In genomic region chr3:84136425-84136824, GRCh38 we compare ENCODE assay signal across 26 cellular contexts.
DNase-seq lines count a peak whose midpoint lies in the region; ATAC-seq, FAIRE-seq and TF ChIP-seq lines count a peak whose summit lies in the region.
"Had no signal": no experiment of that assay in that cellular context is flagged by ENCODE, and none has a peak within 500 bp of the region (broad histone marks: within the 10 kb centered on the region; RNA-seq: fewer than 3 reads in every experiment).

No MANE protein-coding gene starts in this region.

- H4K20me1 ChIP-seq in GM23338 (replicated peaks; ENCODE audit: insufficient read depth): no peaks in the 10 kb centered on the region

- H3K27ac Mint-ChIP-seq in GM23338: no peak overlapping the region
- H3K27ac Mint-ChIP-seq: CD8-positive, alpha-beta T cell; stimulated activated effector memory CD8-positive, alpha-beta T cell treated with anti-CD3 and anti-CD28 coated beads, Interleukin-12 subunit alpha, Interleukin-12 subunit beta, amount 100 ng/mL, for 72 hours; T-helper 17 cell had no signal

- no peaks in the 10 kb centered on the region for H3K4me1 ChIP-seq in GM23338 (ENCODE audit: insufficient read depth)
- H3K4me1 ChIP-seq in pancreas: no peaks in the 10 kb centered on the region
- H3K4me1 ChIP-seq in uterus: no peaks in the 10 kb centered on the region
- no peaks in the 10 kb centered on the region for H3K4me1 ChIP-seq in upper lobe of right lung
- H3K4me1 ChIP-seq: left ventricle myocardium inferior, right lobe of liver had no signal

- FAIRE-seq in pancreas (lab: Jason Lieb, UNC): no peak
- FAIRE-seq: GM18507 had no signal

- H3K4me3 ChIP-seq in GM23338 (no peak overlapping the region), kidney epithelial cell (ENCODE audit: low read depth, low read length) (no peak overlapping the region), pancreas (no peak overlapping the region), uterus (no peak overlapping the region), upper lobe of right lung (no peak overlapping the region)
- H3K4me3 ChIP-seq: GM23248, left ventricle myocardium inferior, right lobe of liver had no signal

- no peaks in the 10 kb centered on the region for H3K27me3 ChIP-seq in GM23338 (ENCODE audit: insufficient read depth)
- no peaks in the 10 kb centered on the region for H3K27me3 ChIP-seq in kidney epithelial cell (ENCODE audit: control insufficient read depth, insufficient read depth, low read length)
- no peaks in the 10 kb centered on the region for H3K27me3 ChIP-seq in pancreas
- no peaks in the 10 kb centered on the region for H3K27me3 ChIP-seq in uterus
- no peaks in the 10 kb centered on the region for H3K27me3 ChIP-seq in upper lobe of right lung
- H3K27me3 ChIP-seq: right lobe of liver had no signal

- H3K4me3 Mint-ChIP-seq in GM23338: no peak overlapping the region
- H3K4me3 Mint-ChIP-seq: CD8-positive, alpha-beta T cell; stimulated activated effector memory CD8-positive, alpha-beta T cell treated with anti-CD3 and anti-CD28 coated beads, Interleukin-12 subunit alpha, Interleukin-12 subunit beta, amount 100 ng/mL, for 72 hours; T-helper 17 cell had no signal

- peaks cover 5% of the 10 kb centered on the region for H3K27me3 Mint-ChIP-seq in GM23338 (ENCODE audit: insufficient read depth, low read depth, poor library complexity)
- H3K27me3 Mint-ChIP-seq: T-helper 17 cell had no signal

- H3K9me3 ChIP-seq in pancreas (no peaks in the 10 kb centered on the region), uterus (no peaks in the 10 kb centered on the region), upper lobe of right lung (no peaks in the 10 kb centered on the region)
- H3K9me3 ChIP-seq: left ventricle myocardium inferior, right lobe of liver had no signal

- H2AFZ ChIP-seq in GM23338: no peak overlapping the region
- H2AFZ ChIP-seq: GM23248 had no signal

- no peak overlapping the region for H3K27ac ChIP-seq in GM23338 (ENCODE audit: low read depth)
- H3K27ac ChIP-seq in pancreas: no peak overlapping the region
- no peak overlapping the region for H3K27ac ChIP-seq in uterus
- no peak overlapping the region for H3K27ac ChIP-seq in upper lobe of right lung
- H3K27ac ChIP-seq: GM23248, left ventricle myocardium inferior, right lobe of liver, VCaP had no signal

- no peaks in the 10 kb centered on the region for H3K9me3 Mint-ChIP-seq in GM23338

- H3K36me3 Mint-ChIP-seq in GM23338 (ENCODE audit: low read depth): no peaks in the 10 kb centered on the region
- H3K36me3 Mint-ChIP-seq: CD8-positive, alpha-beta T cell; stimulated activated effector memory CD8-positive, alpha-beta T cell treated with anti-CD3 and anti-CD28 coated beads, Interleukin-12 subunit alpha, Interleukin-12 subunit beta, amount 100 ng/mL, for 72 hours had no signal

- TF ChIP-seq CTCF in GM23338 (conservative IDR thresholded peaks at IDR 0.05; ENCODE audit: low read depth in 2 of 2): peak; percentile 26 to 46; a peak in 3 of 4 replicates
- TF ChIP-seq CTCF in kidney epithelial cell (IDR thresholded peaks at IDR 0.05; ENCODE audit: insufficient read depth, low read length, poor library complexity, severe bottlenecking): peak; percentile 35
- TF ChIP-seq CTCF in pancreas (IDR thresholded peaks at IDR 0.05): no peak
- no peak for TF ChIP-seq CTCF in uterus (IDR thresholded peaks at IDR 0.05)
- TF ChIP-seq CTCF in upper lobe of right lung (IDR thresholded peaks at IDR 0.05): no peak

- H3F3A ChIP-seq in GM23338 (replicated peaks; ENCODE audit: low read depth): no peaks in the 10 kb centered on the region

- ATAC-seq in GM23338 (no peak), pancreas (no peak), HG03025 (IDR thresholded peaks at IDR 0.05; ENCODE audit: low FRiP score, unreplicated experiment) (no peak), upper lobe of right lung (no peak)
- ATAC-seq: CD8-positive, alpha-beta T cell; right lobe of liver; stimulated activated effector memory CD8-positive, alpha-beta T cell treated with anti-CD3 and anti-CD28 coated beads, Interleukin-12 subunit alpha, Interleukin-12 subunit beta, amount 100 ng/mL, for 72 hours; T-helper 17 cell had no signal

- H3K79me2 ChIP-seq in GM23338 (replicated peaks; ENCODE audit: insufficient read depth): no peaks in the 10 kb centered on the region

- no peak for TF ChIP-seq POLR2A in uterus (IDR thresholded peaks at IDR 0.05)

- in situ Hi-C loops in SK-MEL-5 (cut with HindIII; ENCODE audit: low pct_unique_long_range_greater_than_20kb, low sequenced_read_pairs): no loop called here

- no peaks in the 10 kb centered on the region for H3K36me3 ChIP-seq in GM23338 (ENCODE audit: insufficient read depth)
- no peaks in the 10 kb centered on the region for H3K36me3 ChIP-seq in kidney epithelial cell (ENCODE audit: control insufficient read depth, insufficient read depth, low read length)
- no peaks in the 10 kb centered on the region for H3K36me3 ChIP-seq in pancreas
- H3K36me3 ChIP-seq in uterus: no peaks in the 10 kb centered on the region
- H3K36me3 ChIP-seq in upper lobe of right lung: no peaks in the 10 kb centered on the region
- H3K36me3 ChIP-seq: left ventricle myocardium inferior, right lobe of liver had no signal

- intact Hi-C loops in pancreas (cut with DNase I) (no loop called here), uterus (cut with DNase I; ENCODE audit: low total_unique reads) (no loop called here), upper lobe of right lung (cut with DNase I) (no loop called here)

- peak; percentile 11 for DNase-seq in A172 (ENCODE audit: low spot score)
- peak; percentile 16 for DNase-seq in GM23338 (ENCODE audit: low spot score)
- peak; percentile 58 for DNase-seq in SK-MEL-5 (ENCODE audit: low read depth, low spot score)
- no peak for DNase-seq in kidney epithelial cell (ENCODE audit: low read depth)
- no peak for DNase-seq in pancreas
- no peak for DNase-seq in uterus
- no peak for DNase-seq in upper lobe of right lung
- DNase-seq: activated CD4-positive, alpha-beta T cell treated with anti-CD3 and anti-CD28 coated beads, Interleukin-2, amount 50 U/mL, for 4 hours; activated gamma-delta T cell; amniotic stem cell; CD8-positive, alpha-beta T cell; effector memory CD4-positive, alpha-beta T cell; EL; GM23248; head of caudate nucleus; left ventricle myocardium inferior; NCI-H146; NCI-H446; occipital lobe; right lobe of liver; SIG-M5; T-helper 17 cell had no signal

- H3K4me1 Mint-ChIP-seq in GM23338: no peaks in the 10 kb centered on the region
- H3K4me1 Mint-ChIP-seq: stimulated activated effector memory CD8-positive, alpha-beta T cell treated with anti-CD3 and anti-CD28 coated beads, Interleukin-12 subunit alpha, Interleukin-12 subunit beta, amount 100 ng/mL, for 72 hours; T-helper 17 cell had no signal

- no peaks in the 10 kb centered on the region for H3K9me2 ChIP-seq in GM23338 (ENCODE audit: insufficient read depth)

- H3K4me2 ChIP-seq in GM23338: no peak overlapping the region

- WGBS in pancreas, 2 donors: 44 to 67% methylated on average over 2 of the region's 2 CpGs

TF ChIP-seq in GM23338, 12 proteins besides CTCF, POLR2A, EP300 and RAD21 (continues in another document):
- no peak for TF ChIP-seq NANOG (IDR thresholded peaks at IDR 0.05; ENCODE audit: borderline replicate concordance)
- no peak for TF ChIP-seq EZH2phosphoT487 (IDR thresholded peaks at IDR 0.05; ENCODE audit: unreplicated experiment)
- no peak for TF ChIP-seq JUNB (IDR thresholded peaks at IDR 0.05; ENCODE audit: unreplicated experiment)
- TF ChIP-seq STAT1 (IDR thresholded peaks at IDR 0.05; ENCODE audit: unreplicated experiment): no peak
- no peak for TF ChIP-seq REST (IDR thresholded peaks at IDR 0.05; ENCODE audit: unreplicated experiment)
- no peak for TF ChIP-seq ETS1 (IDR thresholded peaks at IDR 0.05)
- TF ChIP-seq ZNF114 (CRISPR knock-in tag; IDR thresholded peaks at IDR 0.05): no peak

Comparison
In these comparisons a context has a peak if more than half of its experiments do, and no peak if none do; other contexts are left out.
1. DNase-seq: peak in A172 (single experiment), GM23338 (single experiment) and SK-MEL-5 (single experiment); none in kidney epithelial cell (single experiment), pancreas (0 of 6), uterus (0 of 2) and upper lobe of right lung (single experiment).
2. CTCF ChIP-seq: peak in GM23338 (2 of 2) and kidney epithelial cell (single experiment); none in pancreas (0 of 4), uterus (0 of 4) and upper lobe of right lung (single experiment).